Comparison of ENCODE assay signal across 20 cellular contexts in the genomic region with DNA sequence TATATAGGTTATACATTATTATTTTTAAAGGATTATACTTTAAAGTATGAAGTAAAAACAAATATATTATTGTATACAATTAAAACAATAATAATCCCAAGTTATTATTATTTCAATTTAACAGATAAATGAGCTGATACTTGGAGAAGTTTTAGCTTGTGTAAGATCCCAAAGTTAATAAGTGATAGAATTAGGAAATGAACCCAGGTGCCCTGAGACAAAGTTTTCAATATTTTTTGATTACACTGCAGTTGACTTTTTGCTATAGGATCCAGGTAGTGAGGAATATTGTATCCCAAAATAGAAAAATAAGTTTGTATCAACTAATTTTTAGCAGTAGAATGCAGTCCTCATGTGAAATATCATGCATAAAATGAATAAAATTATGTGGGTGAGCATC.
DNase-seq lines count a peak whose midpoint lies in the region; ATAC-seq, FAIRE-seq and TF ChIP-seq lines count a peak whose summit lies in the region.
"Had no signal": no experiment of that assay in that cellular context is flagged by ENCODE, and none has a peak within 500 bp of the region (broad histone marks: within the 10 kb centered on the region; RNA-seq: fewer than 3 reads in every experiment).

No MANE protein-coding gene starts in this region.

- no peak for TF ChIP-seq RAD21 in HepG2 (CRISPR knock-in tag; IDR thresholded peaks at IDR 0.05)

- no peak overlapping the region for H3K4me2 ChIP-seq in HepG2 (ENCODE audit: low read depth, low read length)
- H3K4me2 ChIP-seq: A549; BLaER1 treated with 17β-estradiol and CSF1 and Interleukin-3, amounts not matched to agents 10 nM and 100 nM had no signal

- intact Hi-C loops in right lobe of liver (cut with DNase I) (no loop called here), HepG2 (cut with micrococcal nuclease; ENCODE audit: unreplicated experiment) (no loop called here)

- TF ChIP-seq POLR2A in right lobe of liver (IDR thresholded peaks at IDR 0.05) (no peak), HepG2 (IDR thresholded peaks at IDR 0.05; ENCODE audit: insufficient read depth in 1 of 2, low read depth in 2 of 2, low read length in 2 of 2) (no peak)

- in situ Hi-C loops in HepG2 (cut with HindIII; ENCODE audit: extremely low pct_ligation_motif_present, low pct_unique_long_range_greater_than_20kb), result no loop called here

- H3K79me2 ChIP-seq in HepG2 (ENCODE audit: insufficient read depth, low read length), result no peaks in the 10 kb centered on the region

- BruUV-seq in HepG2 (replicated peaks; lab: Mats Ljungman, UMichigan), result no TSS peak

- ATAC-seq in right lobe of liver (peak in 3 of 4 donors; percentile 53 to 55 (median 55)), HepG2 (no peak)
- ATAC-seq: A549; CD8-positive, alpha-beta T cell; GM12878 had no signal

- H3K27ac ChIP-seq in right lobe of liver (peak overlapping the region in 1 of 3 donors; percentile 64), HepG2 (ENCODE audit: extremely low read length, insufficient read depth, low read length) (no peak overlapping the region)
- H3K27ac ChIP-seq: 22Rv1; A549; BLaER1 treated with 17β-estradiol and CSF1 and Interleukin-3, amounts not matched to agents 10 nM and 100 nM; C4-2B had no signal

- H3K36me3 ChIP-seq in right lobe of liver (no peaks in the 10 kb centered on the region), HepG2 (replicated peaks in 1 of 2; ENCODE audit: control insufficient read depth in 1 of 2, insufficient read depth in 2 of 2, low read length in 2 of 2) (no peaks in the 10 kb centered on the region)
- H3K36me3 ChIP-seq: BLaER1 treated with 17β-estradiol and CSF1 and Interleukin-3, amounts not matched to agents 10 nM and 100 nM had no signal

- FAIRE-seq in HepG2 (lab: Jason Lieb, UNC) (no peak), frontal cortex (lab: Jason Lieb, UNC) (peak; percentile 91)
- FAIRE-seq: A549, D721Med, GM12878, GM12892, GM18507 had no signal

- TF ChIP-seq EP300 in HepG2 (IDR thresholded peaks at IDR 0.05; ENCODE audit: low read depth in 2 of 2, low read length in 2 of 2) (no peak), HepG2 (CRISPR knock-in tag; IDR thresholded peaks at IDR 0.05; ENCODE audit: borderline replicate concordance) (no peak)

- POLR2A ChIA-PET in HepG2 (lab: Yijun Ruan, JAX), result no interaction called here

- TF ChIP-seq CTCF in right lobe of liver (IDR thresholded peaks at IDR 0.05), result no peak
- no peak for TF ChIP-seq CTCF in HepG2 (CRISPR knock-in tag; IDR thresholded peaks at IDR 0.05)

- H3K27me3 ChIP-seq in right lobe of liver, result no peaks in the 10 kb centered on the region
- H3K27me3 ChIP-seq in HepG2 (ENCODE audit: control insufficient read depth in 1 of 2, insufficient read depth in 2 of 2, low read length in 2 of 2), result no peaks in the 10 kb centered on the region
- H3K27me3 ChIP-seq: BLaER1 treated with 17β-estradiol and CSF1 and Interleukin-3, amounts not matched to agents 10 nM and 100 nM had no signal

- CTCF ChIA-PET in HepG2 (lab: Yijun Ruan, JAX; ENCODE audit: low intra/inter-chr PET ratio, low total read pairs), result no interaction called here

- no peak overlapping the region for H3K9ac ChIP-seq in HepG2 (ENCODE audit: insufficient read depth, low read depth, low read length)
- H3K9ac ChIP-seq: BLaER1 treated with 17β-estradiol and CSF1 and Interleukin-3, amounts not matched to agents 10 nM and 100 nM had no signal

- DNase-seq in right lobe of liver (no peak), HepG2 (ENCODE audit: low spot score) (no peak), frontal cortex (ENCODE audit: low spot score in 2 of 2) (no peak), NOMO-1 (lab: John Stamatoyannopoulos, UW; ENCODE audit: unreplicated experiment in 2 of 2) (no peak), SIG-M5 (lab: John Stamatoyannopoulos, UW) (no peak)
- DNase-seq: AML-193; Caco-2; Calu3; CD4-positive, alpha-beta T cell; CD8-positive, alpha-beta T cell; DMS79 treated with DMSO at 0.1 percent for 48 hours; GDM1 had no signal

- H4K20me1 ChIP-seq in HepG2 (ENCODE audit: insufficient read depth, low read length), result no peaks in the 10 kb centered on the region
- H4K20me1 ChIP-seq: BLaER1 treated with 17β-estradiol and CSF1 and Interleukin-3, amounts not matched to agents 10 nM and 100 nM had no signal

- H3K9me3 ChIP-seq in right lobe of liver (no peaks in the 10 kb centered on the region), HepG2 (ENCODE audit: low read length) (no peaks in the 10 kb centered on the region)
- H3K9me3 ChIP-seq: A549; BLaER1 treated with 17β-estradiol and CSF1 and Interleukin-3, amounts not matched to agents 10 nM and 100 nM; Caco-2 had no signal

- H2AFZ ChIP-seq in HepG2 (ENCODE audit: low read length), result no peak overlapping the region

- H3K4me1 ChIP-seq in right lobe of liver, result peaks cover 0 to 22% (median 7%) of the 10 kb centered on the region in 4 donors
- no peaks in the 10 kb centered on the region for H3K4me1 ChIP-seq in HepG2 (ENCODE audit: insufficient read depth, low read length)
- H3K4me1 ChIP-seq: A549; BLaER1 treated with 17β-estradiol and CSF1 and Interleukin-3, amounts not matched to agents 10 nM and 100 nM; Caco-2 had no signal

- H3K4me3 ChIP-seq in right lobe of liver (no peak overlapping the region), HepG2 (replicated peaks in 1 of 3; ENCODE audit: insufficient read depth in 1 of 3, low read depth in 2 of 3, low read length in 3 of 3) (no peak overlapping the region)
- H3K4me3 ChIP-seq: A549; BLaER1 treated with 17β-estradiol and CSF1 and Interleukin-3, amounts not matched to agents 10 nM and 100 nM; GM12878 had no signal

TF ChIP-seq in HepG2, 621 proteins besides CTCF, POLR2A, EP300 and RAD21:
- TF ChIP-seq ZNF276 (CRISPR knock-in tag; IDR thresholded peaks at IDR 0.05; ENCODE audit: low read depth), result no peak
